Comparison of ENCODE assay signal across 18 cellular contexts in genomic region chr5:64800926-64801325, GRCh38. TPM values are rescaled to one million over a fixed set of nuclear protein-coding genes. Genes with fewer than 3 reads are reported as not detected.
DNase-seq lines count a peak whose midpoint lies in the region; ATAC-seq, FAIRE-seq and TF ChIP-seq lines count a peak whose summit lies in the region.
"Had no signal": no experiment of that assay in that cellular context is flagged by ENCODE, and none has a peak within 500 bp of the region (broad histone marks: within the 10 kb centered on the region; RNA-seq: fewer than 3 reads in every experiment).

No MANE protein-coding gene starts in this region.

- peak; percentile 9 for DNase-seq in EH (ENCODE audit: low read depth)
- DNase-seq in H54 (ENCODE audit: insufficient read length, low spot score): no peak
- peak; percentile 23 for DNase-seq in PC-3
- DNase-seq in activated naive CD4-positive, alpha-beta T cell treated with anti-CD3 and anti-CD28 coated beads for 36 hours: no peak
- no peak for DNase-seq in OCI-LY7 (ENCODE audit: low spot score)
- no peak for DNase-seq in activated naive CD4-positive, alpha-beta T cell treated with anti-CD3 and anti-CD28 coated beads, Interleukin-2, amount 50 U/mL, for 72 hours (ENCODE audit: low spot score in 2 of 2)
- DNase-seq: Caco-2; CD4-positive, CD25-positive, alpha-beta regulatory T cell; CD8-positive, alpha-beta T cell; DMS153; DND-41; GF-D8 had no signal

- no peaks in the 10 kb centered on the region for H3K4me1 Mint-ChIP-seq in activated naive CD4-positive, alpha-beta T cell treated with anti-CD3 and anti-CD28 coated beads for 36 hours (ENCODE audit: low read depth)
- H3K4me1 Mint-ChIP-seq: B cell had no signal

- H3K27me3 ChIP-seq in PC-3 (ENCODE audit: low read length): no peaks in the 10 kb centered on the region
- H3K27me3 ChIP-seq: BLaER1 had no signal

- no peaks in the 10 kb centered on the region for H3F3A ChIP-seq in PC-3 (ENCODE audit: low read length, unreplicated experiment)

- intact Hi-C loops in PC-3 (cut with micrococcal nuclease) (no loop called here), OCI-LY7 (cut with micrococcal nuclease; ENCODE audit: unreplicated experiment) (no loop called here)
- intact Hi-C loops in activated naive CD4-positive, alpha-beta T cell treated with anti-CD3 and anti-CD28 coated beads for 36 hours (cut with micrococcal nuclease): no loop called here

- no peak overlapping the region for H3K27ac Mint-ChIP-seq in activated naive CD4-positive, alpha-beta T cell treated with anti-CD3 and anti-CD28 coated beads for 36 hours
- no peak overlapping the region for H3K27ac Mint-ChIP-seq in activated naive CD4-positive, alpha-beta T cell treated with anti-CD3 and anti-CD28 coated beads, Interleukin-2, amount 50 U/mL, for 72 hours
- H3K27ac Mint-ChIP-seq: B cell; CD4-positive, CD25-positive, alpha-beta regulatory T cell; CD8-positive, alpha-beta T cell had no signal

- TF ChIP-seq CTCF in PC-3 (conservative IDR thresholded peaks at IDR 0.05; ENCODE audit: low read depth, low read length) (no peak), OCI-LY7 (conservative IDR thresholded peaks at IDR 0.05; ENCODE audit: low read length) (no peak)

- ATAC-seq in PC-3: peak; percentile 57
- no peak for ATAC-seq in activated naive CD4-positive, alpha-beta T cell treated with anti-CD3 and anti-CD28 coated beads, Interleukin-2, amount 50 U/mL, for 72 hours
- ATAC-seq: CD8-positive, alpha-beta T cell; GM23338 had no signal

- H4K20me1 ChIP-seq in PC-3 (ENCODE audit: low read length) (no peaks in the 10 kb centered on the region), OCI-LY7 (ENCODE audit: insufficient read depth, low read length) (no peaks in the 10 kb centered on the region)
- H4K20me1 ChIP-seq: BLaER1 had no signal

- H3K4me1 ChIP-seq in PC-3 (ENCODE audit: insufficient read depth, low read length) (peaks cover 6% of the 10 kb centered on the region), OCI-LY7 (ENCODE audit: insufficient read depth, low read length, poor library complexity, severe bottlenecking) (no peaks in the 10 kb centered on the region)
- H3K4me1 ChIP-seq: BLaER1, Caco-2, HAP-1 had no signal

- H2AFZ ChIP-seq in PC-3 (ENCODE audit: low read length) (no peak overlapping the region), OCI-LY7 (ENCODE audit: low read length) (no peak overlapping the region)
- H2AFZ ChIP-seq: GM23338 had no signal

- CTCF ChIA-PET in PC-3 (lab: Charles Lee): no interaction called here
- CTCF ChIA-PET in activated naive CD4-positive, alpha-beta T cell treated with anti-CD3 and anti-CD28 coated beads for 36 hours (lab: Charles Lee): interaction anchor here (0.7 kb wide), 1 partner anchor 10 kb away, joined by 3 read pairs; no protein-coding TSS in a partner anchor
- CTCF ChIA-PET in OCI-LY7 (lab: Charles Lee; ENCODE audit: unreplicated experiment): no interaction called here

- H3K4me2 ChIP-seq in PC-3 (ENCODE audit: low read length): no peak overlapping the region
- no peak overlapping the region for H3K4me2 ChIP-seq in OCI-LY7 (ENCODE audit: low read length)
- H3K4me2 ChIP-seq: BLaER1, GM23338 had no signal

- H3K79me2 ChIP-seq in PC-3 (ENCODE audit: low read length): no peaks in the 10 kb centered on the region
- no peaks in the 10 kb centered on the region for H3K79me2 ChIP-seq in OCI-LY7 (ENCODE audit: insufficient read depth, low read depth, low read length)

- no peak for TF ChIP-seq POLR2A in H54 (IDR thresholded peaks at IDR 0.05; ENCODE audit: low read depth, low read length)

- peak; percentile 11 for FAIRE-seq in H54 (lab: Jason Lieb, UNC)
- FAIRE-seq: GM12891 had no signal

- POLR2A ChIA-PET in PC-3 (lab: Charles Lee; ENCODE audit: unreplicated experiment): no interaction called here
- POLR2A ChIA-PET in OCI-LY7 (lab: Charles Lee): no interaction called here

- no peak overlapping the region for H3K4me3 ChIP-seq in PC-3 (ENCODE audit: low read length)
- H3K4me3 ChIP-seq in OCI-LY7 (ENCODE audit: low read depth, low read length, poor library complexity, severe bottlenecking): no peak overlapping the region
- H3K4me3 ChIP-seq: BLaER1, GM23338, HAP-1 had no signal

- no peak overlapping the region for H3K4me3 Mint-ChIP-seq in activated naive CD4-positive, alpha-beta T cell treated with anti-CD3 and anti-CD28 coated beads for 36 hours
- H3K4me3 Mint-ChIP-seq: B cell; CD4-positive, CD25-positive, alpha-beta regulatory T cell; CD8-positive, alpha-beta T cell; GM23338 had no signal

- H3K9me3 Mint-ChIP-seq in activated naive CD4-positive, alpha-beta T cell treated with anti-CD3 and anti-CD28 coated beads for 36 hours: no peaks in the 10 kb centered on the region
- no peaks in the 10 kb centered on the region for H3K9me3 Mint-ChIP-seq in activated naive CD4-positive, alpha-beta T cell treated with anti-CD3 and anti-CD28 coated beads, Interleukin-2, amount 50 U/mL, for 72 hours
- H3K9me3 Mint-ChIP-seq: CD4-positive, CD25-positive, alpha-beta regulatory T cell; CD8-positive, alpha-beta T cell; GM23338 had no signal

- H3K36me3 ChIP-seq in PC-3 (ENCODE audit: low read depth, low read length): 0 out of 2 replicates have a peak, but pooled peaks cover 3% of the 10 kb centered on the region
- H3K36me3 ChIP-seq in OCI-LY7 (ENCODE audit: insufficient read depth, low read length): peaks cover 28% of the 10 kb centered on the region; the same call in 1 of the 2 replicates

- H3K9me2 ChIP-seq in PC-3 (replicated peaks; ENCODE audit: low read length) (no peaks in the 10 kb centered on the region), OCI-LY7 (ENCODE audit: insufficient read depth, low read length) (no peaks in the 10 kb centered on the region)

- H3K27me3 Mint-ChIP-seq in activated naive CD4-positive, alpha-beta T cell treated with anti-CD3 and anti-CD28 coated beads for 36 hours (ENCODE audit: low read depth): no peaks in the 10 kb centered on the region
- H3K27me3 Mint-ChIP-seq: B cell; CD4-positive, CD25-positive, alpha-beta regulatory T cell had no signal

- no TSS peak for BruUV-seq in PC-3 (replicated peaks; lab: Mats Ljungman, UMichigan)
- BruUV-seq in OCI-LY7 (replicated peaks; lab: Mats Ljungman, UMichigan): no TSS peak

- H3K27ac ChIP-seq in PC-3 (ENCODE audit: low read length) (no peak overlapping the region), OCI-LY7 (ENCODE audit: low read depth, low read length, poor library complexity, severe bottlenecking) (no peak overlapping the region)
- H3K27ac ChIP-seq: BLaER1, C4-2B had no signal

- H3K9ac ChIP-seq in PC-3 (ENCODE audit: low read length): no peak overlapping the region
- H3K9ac ChIP-seq: BLaER1 had no signal

- peaks cover 3% of the 10 kb centered on the region for H3K36me3 Mint-ChIP-seq in activated naive CD4-positive, alpha-beta T cell treated with anti-CD3 and anti-CD28 coated beads for 36 hours (ENCODE audit: low read depth)
- no peaks in the 10 kb centered on the region for H3K36me3 Mint-ChIP-seq in activated naive CD4-positive, alpha-beta T cell treated with anti-CD3 and anti-CD28 coated beads, Interleukin-2, amount 50 U/mL, for 72 hours

- H3K9me3 ChIP-seq in PC-3 (ENCODE audit: low read length) (no peaks in the 10 kb centered on the region), OCI-LY7 (ENCODE audit: low read length) (no peaks in the 10 kb centered on the region)
- H3K9me3 ChIP-seq: BLaER1, Caco-2, HAP-1 had no signal

RNA-seq across cellular contexts. Expression of gene CWC27, which starts 32.2 kb away (rescaled TPM):
- total RNA-seq in PC-3 (2014; rRNA removed) (12.6 and 14.7 TPM in 2 replicates), OCI-LY7 (2022) (33.1 and 34.4 TPM in 2 replicates)
- total RNA-seq in activated naive CD4-positive, alpha-beta T cell treated with anti-CD3 and anti-CD28 coated beads for 36 hours: 10 to 100 TPM; 35.8 to 39.8 TPM
- 15.4 and 18.8 TPM in 2 replicates for total RNA-seq in OCI-LY7 (2014; rRNA removed; shearing (Covaris generic))
- total RNA-seq in activated naive CD4-positive, alpha-beta T cell treated with anti-CD3 and anti-CD28 coated beads, Interleukin-2, amount 50 U/mL, for 72 hours: 10 to 100 TPM; 29.7 to 31.0 TPM

RNA-seq across cellular contexts. Expression of gene SREK1IP1, which starts 32.4 kb away (rescaled TPM):
- total RNA-seq in PC-3 (2014; rRNA removed): 3.0 and 6.4 TPM in 2 replicates
- 10 to 100 TPM; 16.7 to 17.6 TPM for total RNA-seq in activated naive CD4-positive, alpha-beta T cell treated with anti-CD3 and anti-CD28 coated beads for 36 hours
- 4.8 and 9.6 TPM in 2 replicates for total RNA-seq in OCI-LY7 (2014; rRNA removed; shearing (Covaris generic))
- 23.0 and 30.7 TPM in 2 replicates for total RNA-seq in OCI-LY7 (2022)
- total RNA-seq in activated naive CD4-positive, alpha-beta T cell treated with anti-CD3 and anti-CD28 coated beads, Interleukin-2, amount 50 U/mL, for 72 hours: 10 to 100 TPM; 14.8 to 28.9 TPM

Comparison
In these comparisons a context has a peak if more than half of its experiments do, and no peak if none do; other contexts are left out.
1. DNase-seq: peak in EH (single experiment) and PC-3 (single experiment); none in H54 (single experiment), activated naive CD4-positive, alpha-beta T cell treated with anti-CD3 and anti-CD28 coated beads for 36 hours (single experiment), OCI-LY7 (single experiment) and activated naive CD4-positive, alpha-beta T cell treated with anti-CD3 and anti-CD28 coated beads, Interleukin-2, amount 50 U/mL, for 72 hours (0 of 2).